Comparison of ENCODE assay signal across 17 cellular contexts in genomic region chr18:76489081-76489480, GRCh38. TPM values are rescaled to one million over a fixed set of nuclear protein-coding genes. Genes with fewer than 3 reads are reported as not detected.
DNase-seq lines count a peak whose midpoint lies in the region; ATAC-seq, FAIRE-seq and TF ChIP-seq lines count a peak whose summit lies in the region.
"Had no signal": no experiment of that assay in that cellular context is flagged by ENCODE, and none has a peak within 500 bp of the region (broad histone marks: within the 10 kb centered on the region; RNA-seq: fewer than 3 reads in every experiment).

No MANE protein-coding gene starts in this region.

- in situ Hi-C loops in gastrocnemius medialis (cut with MboI; ENCODE audit: low sequenced_read_pairs in 4 of 4), result no loop called here

- H3K4me2 ChIP-seq in PC-9, result peak overlapping the region; percentile 96; the same call in 1 of the 2 replicates

- ATAC-seq in gastrocnemius medialis (no peak), HG02981 (IDR thresholded peaks at IDR 0.05; ENCODE audit: unreplicated experiment) (no peak)
- ATAC-seq: left lobe of liver had no signal

- BruUV-seq in PC-9 (replicated peaks; lab: Mats Ljungman, UMichigan), result no TSS peak

- POLR2A ChIA-PET in PC-9 (lab: Charles Lee; ENCODE audit: unreplicated experiment), result no interaction called here

- H3K79me2 ChIP-seq in PC-9 (ENCODE audit: low read depth), result peaks cover 81% of the 10 kb centered on the region

- no peak overlapping the region for H3K4me3 ChIP-seq in PC-9
- H3K4me3 ChIP-seq in fibroblast of the aortic adventitia (ENCODE audit: low read depth, low read length), result peak overlapping the region; percentile 4
- H3K4me3 ChIP-seq in gastrocnemius medialis, result no peak overlapping the region
- H3K4me3 ChIP-seq: Peyer's patch had no signal

- peaks cover 42% of the 10 kb centered on the region; the same call in 1 of the 2 replicates for H4K20me1 ChIP-seq in PC-9 (ENCODE audit: insufficient read depth)

- no peaks in the 10 kb centered on the region for H3K27me3 ChIP-seq in PC-9 (ENCODE audit: insufficient read depth, low read depth)
- H3K27me3 ChIP-seq in gastrocnemius medialis, result no peaks in the 10 kb centered on the region
- H3K27me3 ChIP-seq: Peyer's patch had no signal

- FAIRE-seq in D721Med (lab: Jason Lieb, UNC), result peak; percentile 100

- DNase-seq in D721Med (ENCODE audit: insufficient read length, low spot score), result no peak
- no peak for DNase-seq in PC-9
- DNase-seq in fibroblast of the aortic adventitia (ENCODE audit: low read depth), result peak; percentile 24
- no peak for DNase-seq in gastrocnemius medialis
- DNase-seq in cerebellar nuclear complex (lab: John Stamatoyannopoulos, UW), result no peak
- DNase-seq in activated CD4-positive, alpha-beta T cell treated with anti-CD3 and anti-CD28 coated beads for 4 hours, result no peak
- no peak for DNase-seq in NAMALWA (ENCODE audit: low spot score)
- DNase-seq: activated CD4-positive, CD25-positive, alpha-beta regulatory T cell treated with anti-CD3 and anti-CD28 coated beads, Interleukin-2, amount 50 U/mL, for 72 hours; activated CD8-positive, alpha-beta memory T cell treated with anti-CD3 and anti-CD28 coated beads, Interleukin-2, amount 50 U/mL, for 4 hours; DMS79 treated with DMSO at 0.1 percent for 48 hours; NCI-H1105 treated with DMSO at 0.1 percent for 48 hours; NCI-H446 treated with DMSO at 0.1 percent for 48 hours; nucleus accumbens; Peyer's patch; substantia nigra had no signal

- CTCF ChIA-PET in PC-9 (lab: Charles Lee), result no interaction called here

- H3K9me3 ChIP-seq in PC-9 (ENCODE audit: insufficient read depth, low read depth) (no peaks in the 10 kb centered on the region), gastrocnemius medialis (no peaks in the 10 kb centered on the region)
- H3K9me3 ChIP-seq: Peyer's patch had no signal

- H3K36me3 ChIP-seq in PC-9 (ENCODE audit: low read depth) (no peaks in the 10 kb centered on the region), gastrocnemius medialis (no peaks in the 10 kb centered on the region)
- H3K36me3 ChIP-seq: Peyer's patch had no signal

- peaks cover 14% of the 10 kb centered on the region for H3K4me1 ChIP-seq in PC-9 (replicated peaks; ENCODE audit: insufficient read depth)
- peaks cover 42 to 46% of the 10 kb centered on the region in 2 donors for H3K4me1 ChIP-seq in gastrocnemius medialis

- TF ChIP-seq CTCF in D721Med (IDR thresholded peaks at IDR 0.05; ENCODE audit: insufficient read depth, missing control alignments) (no peak), PC-9 (conservative IDR thresholded peaks at IDR 0.05) (no peak), fibroblast of the aortic adventitia (IDR thresholded peaks at IDR 0.05; ENCODE audit: insufficient read depth, low read length) (no peak), gastrocnemius medialis (IDR thresholded peaks at IDR 0.05 in 4 of 5, conservative IDR thresholded peaks at IDR 0.05 in 1 of 5) (no peak)

- TF ChIP-seq POLR2A in gastrocnemius medialis (IDR thresholded peaks at IDR 0.05), result no peak

- H3F3A ChIP-seq in PC-9 (ENCODE audit: insufficient read depth, low read depth), result peaks cover 12% of the 10 kb centered on the region

- no peaks in the 10 kb centered on the region for H3K9me2 ChIP-seq in PC-9 (ENCODE audit: insufficient read depth)

- no peak overlapping the region for H3K27ac ChIP-seq in PC-9
- H3K27ac ChIP-seq in gastrocnemius medialis, result peak overlapping the region; percentile 82 to 99 (median 96)

- H2AFZ ChIP-seq in PC-9, result no peak overlapping the region

- intact Hi-C loops in PC-9 (cut with micrococcal nuclease; ENCODE audit: unreplicated experiment) (no loop called here), gastrocnemius medialis (cut with DNase I; ENCODE audit: low total_unique reads) (loop anchor here (5.0 kb wide), 1 partner anchor 333 kb away; the partner anchor contains the start of gene ZNF236)

RNA-seq across cellular contexts. Expression of gene ZNF516, which starts 6.0 kb away (rescaled TPM):
- 31.5 and 32.7 TPM in 2 replicates for total RNA-seq in PC-9 (2021)
- total RNA-seq in fibroblast of the aortic adventitia (ENCODE audit: low replicate concordance), result 10.8 and 21.9 TPM in 2 replicates
- 10 to 100 TPM in 3 of 4 donors, 1 to 10 TPM in 1; 8.4 to 19.3 (median 12.4) TPM for total RNA-seq in gastrocnemius medialis
